ENCODE assay signal across 21 cellular contexts in the genomic region with DNA sequence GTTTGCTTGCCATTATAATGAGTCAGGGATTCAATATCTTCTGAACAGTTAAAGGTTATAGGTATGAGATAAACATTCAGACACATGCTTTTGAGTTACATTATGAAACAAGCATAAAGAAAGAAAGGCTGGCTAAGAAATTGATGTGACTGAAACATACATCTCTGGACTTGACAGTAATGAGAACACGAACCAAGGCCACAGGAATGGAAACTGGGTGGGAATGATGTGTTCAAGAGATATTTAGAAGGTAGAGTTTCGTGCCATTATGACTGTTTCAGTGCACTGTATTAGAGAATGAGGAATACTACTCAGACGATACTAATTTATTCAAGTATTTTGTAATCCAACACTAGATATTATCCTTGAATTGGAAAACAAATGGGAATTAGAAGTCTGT.
"Had no signal": no experiment of that assay in that cellular context is flagged by ENCODE, and none has a peak within 500 bp of the region (broad histone marks: within the 10 kb centered on the region; RNA-seq: fewer than 3 reads in every experiment).

No MANE protein-coding gene starts in this region.

- H3K9me3 ChIP-seq: ascending aorta, esophagus muscularis mucosa had no signal

- H3K36me3 ChIP-seq: ascending aorta, esophagus muscularis mucosa, gastroesophageal sphincter, tibial nerve had no signal

- DNase-seq: activated CD4-positive, alpha-beta T cell treated with anti-CD3 and anti-CD28 coated beads for 1 hour; activated CD4-positive, alpha-beta T cell treated with anti-CD3 and anti-CD28 coated beads, Interleukin-2, amount 50 U/mL, for 1 hour; activated CD8-positive, alpha-beta T cell treated with anti-CD3 and anti-CD28 coated beads, Interleukin-2, amount 10 ng/mL, durations not matched to agents 7 days and 5 days; activated gamma-delta T cell; head of caudate nucleus; hypothalamus; islet precursor cell; left colon; naive thymus-derived CD8-positive, alpha-beta T cell; small intestine; stimulated activated CD4-positive, alpha-beta T cell treated with anti-CD3 and anti-CD28 coated beads, Interleukin-2, amount 100 ng/mL, for 24 hours; stimulated activated naive CD8-positive, alpha-beta T cell treated with anti-CD3 and anti-CD28 coated beads, Interleukin-15, amount 100 ng/mL, for 72 hours had no signal

- H3K27me3 ChIP-seq: ascending aorta, esophagus muscularis mucosa, gastroesophageal sphincter, tibial nerve had no signal

- H3K4me1 ChIP-seq: ascending aorta, esophagus muscularis mucosa, gastroesophageal sphincter had no signal

- FAIRE-seq: bronchial epithelial cell, small intestine, TTC549, urothelium cell line had no signal

- H3K4me3 ChIP-seq: ascending aorta, coronary artery, esophagus muscularis mucosa, gastroesophageal sphincter, lung, tibial nerve had no signal
